ENCODE assay signal across 10 cellular contexts in genomic region chr6:35426074-35426473, GRCh38. TPM values are rescaled to one million over a fixed set of nuclear protein-coding genes. Genes with fewer than 3 reads are reported as not detected.
DNase-seq lines count a peak whose midpoint lies in the region; ATAC-seq and TF ChIP-seq lines count a peak whose summit lies in the region.
"Had no signal": no experiment of that assay in that cellular context is flagged by ENCODE, and none has a peak within 500 bp of the region (broad histone marks: within the 10 kb centered on the region; RNA-seq: fewer than 3 reads in every experiment).

No MANE protein-coding gene starts in this region.

- H3K27ac Mint-ChIP-seq in activated T-cell treated with anti-CD3 and anti-CD28 coated beads, Interleukin-2, amount 50 U/mL, for 72 hours, result peak overlapping the region; percentile 8
- peak overlapping the region; percentile 4 for H3K27ac Mint-ChIP-seq in stimulated activated effector memory CD8-positive, alpha-beta T cell treated with anti-CD3 and anti-CD28 coated beads, Interleukin-12 subunit alpha, Interleukin-12 subunit beta, amount 100 ng/mL, for 72 hours

- H3K4me3 ChIP-seq in right cardiac atrium (ENCODE audit: low read length), result no peak overlapping the region
- no peak overlapping the region for H3K4me3 ChIP-seq in MM.1S (ENCODE audit: low read length)

- intact Hi-C loops in right cardiac atrium (cut with DNase I), result no loop called here

- H4K20me1 ChIP-seq in MM.1S (ENCODE audit: insufficient read depth, low read length), result no peaks in the 10 kb centered on the region

- H3K36me3 ChIP-seq in MM.1S (replicated peaks; ENCODE audit: insufficient read depth, low read length), result no peaks in the 10 kb centered on the region

- peaks cover 7 to 15% of the 10 kb centered on the region in 2 donors for H3K36me3 Mint-ChIP-seq in activated T-cell treated with anti-CD3 and anti-CD28 coated beads, Interleukin-2, amount 50 U/mL, for 72 hours (ENCODE audit: insufficient read depth in 2 of 2)
- H3K36me3 Mint-ChIP-seq in stimulated activated effector memory CD8-positive, alpha-beta T cell treated with anti-CD3 and anti-CD28 coated beads, Interleukin-12 subunit alpha, Interleukin-12 subunit beta, amount 100 ng/mL, for 72 hours, result peaks cover 51% of the 10 kb centered on the region

- peaks cover 3 to 12% of the 10 kb centered on the region in 2 donors for H3K9me3 Mint-ChIP-seq in activated T-cell treated with anti-CD3 and anti-CD28 coated beads, Interleukin-2, amount 50 U/mL, for 72 hours
- peaks cover 3% of the 10 kb centered on the region for H3K9me3 Mint-ChIP-seq in stimulated activated effector memory CD8-positive, alpha-beta T cell treated with anti-CD3 and anti-CD28 coated beads, Interleukin-12 subunit alpha, Interleukin-12 subunit beta, amount 100 ng/mL, for 72 hours

- H3K9me2 ChIP-seq in MM.1S (replicated peaks; ENCODE audit: insufficient read depth, low read length), result no peaks in the 10 kb centered on the region

- 57% methylated on average over 8 of the region's 8 CpGs for WGBS in right cardiac atrium

- DNase-seq in activated T-cell treated with anti-CD3 and anti-CD28 coated beads, Interleukin-2, amount 50 U/mL, for 72 hours, result no peak
- no peak for DNase-seq in activated T-cell treated with anti-CD3 and anti-CD28 coated beads, Interleukin-2, amount 50 U/mL, for 48 hours
- DNase-seq in SKM-1 (lab: John Stamatoyannopoulos, UW; ENCODE audit: unreplicated experiment) (peak; percentile 53), right cardiac atrium (peak; percentile 32 to 59 (median 57)), MM.1S (no peak), retina (no peak)
- DNase-seq in stimulated activated effector memory CD8-positive, alpha-beta T cell treated with anti-CD3 and anti-CD28 coated beads, Interleukin-12 subunit alpha, Interleukin-12 subunit beta, amount 100 ng/mL, for 72 hours (ENCODE audit: low spot score in 2 of 2), result no peak
- DNase-seq: NCI-H446 treated with DMSO at 0.1 percent for 48 hours; stimulated activated naive CD8-positive, alpha-beta T cell treated with anti-CD3 and anti-CD28 coated beads, Interleukin-15, Interleukin-2, amounts not matched to agents 100 U/mL and 50 U/mL, for 24 hours had no signal

- no peaks in the 10 kb centered on the region for H3F3A ChIP-seq in MM.1S (ENCODE audit: insufficient read depth, low read length)

- H3K27me3 ChIP-seq in right cardiac atrium (ENCODE audit: control insufficient read depth, insufficient read depth) (no peaks in the 10 kb centered on the region), MM.1S (replicated peaks; ENCODE audit: insufficient read depth, low read length) (no peaks in the 10 kb centered on the region)

- no peak overlapping the region for H3K4me2 ChIP-seq in MM.1S (ENCODE audit: low read depth, low read length)

- no peaks in the 10 kb centered on the region for H3K4me1 Mint-ChIP-seq in activated T-cell treated with anti-CD3 and anti-CD28 coated beads, Interleukin-2, amount 50 U/mL, for 72 hours (ENCODE audit: low read depth)
- H3K4me1 Mint-ChIP-seq in stimulated activated effector memory CD8-positive, alpha-beta T cell treated with anti-CD3 and anti-CD28 coated beads, Interleukin-12 subunit alpha, Interleukin-12 subunit beta, amount 100 ng/mL, for 72 hours, result no peaks in the 10 kb centered on the region

- H3K4me3 Mint-ChIP-seq in activated T-cell treated with anti-CD3 and anti-CD28 coated beads, Interleukin-2, amount 50 U/mL, for 72 hours, result no peak overlapping the region
- no peak overlapping the region for H3K4me3 Mint-ChIP-seq in stimulated activated effector memory CD8-positive, alpha-beta T cell treated with anti-CD3 and anti-CD28 coated beads, Interleukin-12 subunit alpha, Interleukin-12 subunit beta, amount 100 ng/mL, for 72 hours

- H3K27ac ChIP-seq in right cardiac atrium (ENCODE audit: low read length) (no peak overlapping the region), MM.1S (ENCODE audit: low read length) (no peak overlapping the region)

- no peak for ATAC-seq in activated T-cell treated with anti-CD3 and anti-CD28 coated beads, Interleukin-2, amount 50 U/mL, for 72 hours (replicated peaks in 1 of 2)
- ATAC-seq in right cardiac atrium (peak in 1 of 2 donors; percentile 18), GM19035 (IDR thresholded peaks at IDR 0.05; ENCODE audit: unreplicated experiment) (no peak)
- ATAC-seq in stimulated activated effector memory CD8-positive, alpha-beta T cell treated with anti-CD3 and anti-CD28 coated beads, Interleukin-12 subunit alpha, Interleukin-12 subunit beta, amount 100 ng/mL, for 72 hours, result no peak
- ATAC-seq: stimulated activated naive CD8-positive, alpha-beta T cell treated with anti-CD3 and anti-CD28 coated beads, Interleukin-15, Interleukin-2, amounts not matched to agents 100 U/mL and 50 U/mL, for 24 hours had no signal

- H3K4me1 ChIP-seq in right cardiac atrium (ENCODE audit: control insufficient read depth, insufficient read depth, low read length) (no peaks in the 10 kb centered on the region), MM.1S (ENCODE audit: low read length) (no peaks in the 10 kb centered on the region)

- H3K9me3 ChIP-seq in right cardiac atrium (ENCODE audit: control insufficient read depth, low read length) (no peaks in the 10 kb centered on the region), MM.1S (replicated peaks; ENCODE audit: insufficient read depth, low read length) (no peaks in the 10 kb centered on the region)

- H3K9ac ChIP-seq in MM.1S (ENCODE audit: low read length), result no peak overlapping the region

- TF ChIP-seq CTCF in MM.1S (IDR thresholded peaks at IDR 0.05; ENCODE audit: low read length), result no peak

- H3K27me3 Mint-ChIP-seq in activated T-cell treated with anti-CD3 and anti-CD28 coated beads, Interleukin-2, amount 50 U/mL, for 72 hours (ENCODE audit: low read depth), result no peaks in the 10 kb centered on the region

- H3K79me2 ChIP-seq in MM.1S (ENCODE audit: low read length), result no peaks in the 10 kb centered on the region

- H2AFZ ChIP-seq in MM.1S (ENCODE audit: low read length), result no peak overlapping the region

RNA-seq across cellular contexts. Expression of gene FANCE, which starts 26.1 kb away (rescaled TPM):
- total RNA-seq in activated T-cell treated with anti-CD3 and anti-CD28 coated beads, Interleukin-2, amount 50 U/mL, for 72 hours, result 10 to 100 TPM; 22.0 to 27.2 TPM
- total RNA-seq in right cardiac atrium, result 1 to 10 TPM; 1.3 to 4.7 (median 3.1) TPM
- 2.0 TPM for polyA plus RNA-seq in right cardiac atrium

RNA-seq across cellular contexts. Expression of gene RPL10A, which starts 42.1 kb away (rescaled TPM):
- total RNA-seq in activated T-cell treated with anti-CD3 and anti-CD28 coated beads, Interleukin-2, amount 50 U/mL, for 72 hours, result 1,000 to 10,000 TPM; 2,353 to 2,363 TPM
- total RNA-seq in right cardiac atrium, result 100 to 1,000 TPM; 608 to 717 (median 617) TPM
- polyA plus RNA-seq in right cardiac atrium, result 672 TPM

Comparison
In these comparisons a context has a peak if more than half of its experiments do, and no peak if none do; other contexts are left out.
1. DNase-seq: peak in SKM-1 (single experiment) and right cardiac atrium (3 of 3); none in activated T-cell treated with anti-CD3 and anti-CD28 coated beads, Interleukin-2, amount 50 U/mL, for 72 hours (0 of 2), activated T-cell treated with anti-CD3 and anti-CD28 coated beads, Interleukin-2, amount 50 U/mL, for 48 hours (0 of 2), stimulated activated effector memory CD8-positive, alpha-beta T cell treated with anti-CD3 and anti-CD28 coated beads, Interleukin-12 subunit alpha, Interleukin-12 subunit beta, amount 100 ng/mL, for 72 hours (0 of 2), MM.1S (single experiment) and retina (single experiment).
2. RNA of gene FANCE, which starts 26.1 kb away (total RNA-seq): 22.0 to 27.2 TPM in activated T-cell treated with anti-CD3 and anti-CD28 coated beads, Interleukin-2, amount 50 U/mL, for 72 hours; 1.3 to 4.7 TPM in right cardiac atrium; every median in the first group is over 4 times any median in the second.